In the genomic region with DNA sequence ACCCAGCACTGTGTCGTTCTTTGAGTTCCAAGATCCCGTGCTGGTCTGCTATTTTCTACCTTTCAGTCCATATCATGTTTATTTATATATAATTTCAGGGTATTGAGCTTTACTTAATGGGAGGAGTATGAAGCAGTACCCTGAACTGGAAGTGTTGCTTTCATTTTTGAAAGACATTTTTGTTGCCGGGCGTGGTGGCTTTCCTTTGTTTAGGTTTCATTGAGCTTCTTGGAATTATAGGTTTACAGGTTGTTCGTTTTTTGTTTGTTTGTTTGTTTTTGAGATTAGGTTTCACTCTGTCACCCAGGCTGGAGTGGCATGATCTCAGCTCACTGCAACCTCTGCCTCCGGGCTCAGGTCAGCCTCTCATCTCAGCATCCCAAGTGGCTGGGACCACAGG, we compare ENCODE assay signal across 17 cellular contexts.
"Had no signal": no experiment of that assay in that cellular context is flagged by ENCODE, and none has a peak within 500 bp of the region (broad histone marks: within the 10 kb centered on the region; RNA-seq: fewer than 3 reads in every experiment).

No MANE protein-coding gene starts in this region.

- H3K4me3 ChIP-seq: transverse colon had no signal

- ATAC-seq: activated CD8-positive, alpha-beta T cell treated with anti-CD3 and anti-CD28 coated beads for 36 hours; left cardiac atrium; naive thymus-derived CD8-positive, alpha-beta T cell; right cardiac atrium; SK-N-SH treated with all-trans-retinoic acid at 6 μM for 48 hours had no signal

- H3K27me3 ChIP-seq: transverse colon had no signal

- H3K27me3 Mint-ChIP-seq: activated CD8-positive, alpha-beta T cell treated with anti-CD3 and anti-CD28 coated beads for 36 hours; activated naive CD8-positive, alpha-beta T cell treated with anti-CD3 and anti-CD28 coated beads for 36 hours; naive thymus-derived CD8-positive, alpha-beta T cell; progenitor cell of endocrine pancreas had no signal

- H3K9me3 ChIP-seq: transverse colon had no signal

- H3K27ac Mint-ChIP-seq: activated CD8-positive, alpha-beta T cell treated with anti-CD3 and anti-CD28 coated beads for 36 hours; activated naive CD8-positive, alpha-beta T cell treated with anti-CD3 and anti-CD28 coated beads for 36 hours; endodermal cell had no signal

- H3K36me3 ChIP-seq: transverse colon had no signal

- H3K4me1 Mint-ChIP-seq: endodermal cell had no signal

- DNase-seq: activated CD8-positive, alpha-beta T cell treated with anti-CD3 and anti-CD28 coated beads for 36 hours; activated naive CD8-positive, alpha-beta T cell treated with anti-CD3 and anti-CD28 coated beads for 36 hours; anterior cingulate cortex; dermis blood vessel endothelial cell; endodermal cell; erythroblast; hippocampal formation; left cardiac atrium; naive thymus-derived CD8-positive, alpha-beta T cell; nucleus accumbens; right cardiac atrium; stimulated activated CD4-positive, alpha-beta T cell treated with anti-CD3 and anti-CD28 coated beads, Interleukin-1b, Interleukin-23, amount 100 ng/mL, for 48 hours; stimulated activated naive CD4-positive, alpha-beta T cell; substantia nigra; transverse colon had no signal

- H3K4me3 Mint-ChIP-seq: activated CD8-positive, alpha-beta T cell treated with anti-CD3 and anti-CD28 coated beads for 36 hours; activated naive CD8-positive, alpha-beta T cell treated with anti-CD3 and anti-CD28 coated beads for 36 hours; endodermal cell; naive thymus-derived CD8-positive, alpha-beta T cell had no signal

- H3K27ac ChIP-seq: transverse colon had no signal
